In genomic region chr14:75295061-75295461, GRCh38 we compare ENCODE assay signal across 9 cellular contexts. TPM values are rescaled to one million over a fixed set of nuclear protein-coding genes. Genes with fewer than 3 reads are reported as not detected.
DNase-seq lines count a peak whose midpoint lies in the region; ATAC-seq, FAIRE-seq and TF ChIP-seq lines count a peak whose summit lies in the region.
"Had no signal": no experiment of that assay in that cellular context is flagged by ENCODE, and none has a peak within 500 bp of the region (broad histone marks: within the 10 kb centered on the region; RNA-seq: fewer than 3 reads in every experiment).

No MANE protein-coding gene starts in this region.

- no peaks in the 10 kb centered on the region for H4K20me1 ChIP-seq in keratinocyte (ENCODE audit: control insufficient read depth, extremely low read depth, insufficient read depth, low read length)

- peak; percentile 48 for DNase-seq in DMS 273 (lab: John Stamatoyannopoulos, UW; ENCODE audit: unreplicated experiment)
- no peak for DNase-seq in DMS 273 treated with DMSO at 0.1 percent for 48 hours (lab: John Stamatoyannopoulos, UW)
- DNase-seq in NT2/D1 (ENCODE audit: low read depth, low spot score) = no peak
- peak; percentile 50 to 92 for DNase-seq in cardiac fibroblast (ENCODE audit: low read depth in 2 of 2)
- no peak for DNase-seq in keratinocyte (ENCODE audit: low read depth, low spot score)

- TF ChIP-seq CTCF in cardiac fibroblast (IDR thresholded peaks at IDR 0.05; ENCODE audit: low read depth, low read length) = no peak
- no peak for TF ChIP-seq CTCF in keratinocyte (optimal IDR thresholded peaks at IDR 0.05 in 1 of 3, IDR thresholded peaks at IDR 0.05 in 1 of 3, conservative IDR thresholded peaks at IDR 0.05 in 1 of 3; ENCODE audit: extremely low read depth in 1 of 3, insufficient read depth in 2 of 3, low read length in 3 of 3)

- peak overlapping the region; percentile 76 for H3K9ac ChIP-seq in NT2/D1 (ENCODE audit: insufficient read length, low read depth)
- peak overlapping the region; percentile 98 for H3K9ac ChIP-seq in keratinocyte (ENCODE audit: control insufficient read depth, extremely low read depth, insufficient read depth, low read length)
- H3K9ac ChIP-seq in skeletal muscle tissue (ENCODE audit: low read depth in 1 of 3, low read length in 3 of 3) = peak overlapping the region; percentile 78 to 81 (median 79)

- H3K4me1 ChIP-seq in NT2/D1 (ENCODE audit: insufficient read depth, insufficient read length) = no peaks in the 10 kb centered on the region
- peaks cover 29% of the 10 kb centered on the region for H3K4me1 ChIP-seq in keratinocyte (ENCODE audit: control insufficient read depth, extremely low read depth, insufficient read depth, low read length)
- H3K4me1 ChIP-seq in skeletal muscle tissue (ENCODE audit: control insufficient read depth in 3 of 3, insufficient read depth in 3 of 3, low read length in 3 of 3) = peaks cover 19 to 32% (median 19%) of the 10 kb centered on the region in 3 donors

- no peaks in the 10 kb centered on the region for H3K36me3 ChIP-seq in NT2/D1 (ENCODE audit: insufficient read depth, insufficient read length, low read length)
- H3K36me3 ChIP-seq in keratinocyte (ENCODE audit: control insufficient read depth in 2 of 2, extremely low read depth in 1 of 2, insufficient read depth in 2 of 2, low read length in 2 of 2) = no peaks in the 10 kb centered on the region
- no peaks in the 10 kb centered on the region for H3K36me3 ChIP-seq in skeletal muscle tissue (ENCODE audit: control insufficient read depth in 3 of 3, insufficient read depth in 3 of 3, low read length in 3 of 3)

- no peaks in the 10 kb centered on the region for H3K9me1 ChIP-seq in keratinocyte (ENCODE audit: control insufficient read depth, extremely low read depth, insufficient read depth, low read length)

- H3K27me3 ChIP-seq in NT2/D1 (ENCODE audit: insufficient read depth, insufficient read length) (no peaks in the 10 kb centered on the region), keratinocyte (ENCODE audit: control insufficient read depth, extremely low read depth, insufficient read depth, low read length) (no peaks in the 10 kb centered on the region), skeletal muscle tissue (ENCODE audit: control insufficient read depth in 3 of 3, insufficient read depth in 3 of 3, low read length in 3 of 3) (no peaks in the 10 kb centered on the region)

- peak overlapping the region; percentile 86 for H2AFZ ChIP-seq in keratinocyte (ENCODE audit: control insufficient read depth, low read length)

- H3K9me3 ChIP-seq in NT2/D1 (ENCODE audit: insufficient read depth, low read length) (no peaks in the 10 kb centered on the region), keratinocyte (ENCODE audit: control insufficient read depth, low read depth, low read length) (no peaks in the 10 kb centered on the region), skeletal muscle tissue (ENCODE audit: control insufficient read depth in 3 of 3, low read length in 3 of 3) (no peaks in the 10 kb centered on the region)

- no peaks in the 10 kb centered on the region for H3K79me2 ChIP-seq in keratinocyte (ENCODE audit: control insufficient read depth, insufficient read depth, low read length)

- dilution Hi-C loops in keratinocyte (cut with MboI; ENCODE audit: extremely low pct_ligation_motif_present, low sequenced_read_pairs) = no loop called here

- no peak for FAIRE-seq in keratinocyte (lab: Jason Lieb, UNC)
- FAIRE-seq: A204.1 had no signal

- H3K4me3 ChIP-seq in NT2/D1 (ENCODE audit: insufficient read length, low read depth) (peak overlapping the region; percentile 39), cardiac fibroblast (replicated peaks in 1 of 2; ENCODE audit: low read depth in 2 of 2, low read length in 2 of 2) (peak overlapping the region; percentile 61 to 71), keratinocyte (ENCODE audit: control insufficient read depth in 2 of 3, extremely low read depth in 1 of 3, insufficient read depth in 2 of 3, low read depth in 1 of 3, low read length in 3 of 3) (peak overlapping the region; percentile 60 to 83 (median 63)), skeletal muscle tissue (ENCODE audit: low read length in 3 of 3) (peak overlapping the region; percentile 78 to 89 (median 83))

- H3K27ac ChIP-seq in keratinocyte (ENCODE audit: control insufficient read depth, insufficient read depth, low read length) = peak overlapping the region; percentile 93
- H3K27ac ChIP-seq in skeletal muscle tissue (ENCODE audit: low read depth, low read length) = peak overlapping the region; percentile 94

- peak overlapping the region; percentile 99 for H3K4me2 ChIP-seq in keratinocyte (ENCODE audit: control insufficient read depth, extremely low read depth, insufficient read depth, low read depth, low read length)

- ATAC-seq in GM19351 (IDR thresholded peaks at IDR 0.05; ENCODE audit: unreplicated experiment) = no peak
- no peak for ATAC-seq in HG02678 (IDR thresholded peaks at IDR 0.05; ENCODE audit: unreplicated experiment)

RNA-seq across cellular contexts. Expression of gene FOS, which starts 16.4 kb away (rescaled TPM):
- 29.2 to 141 TPM (median 121 TPM) in 3 replicates for polyA plus RNA-seq in keratinocyte
- polyA plus RNA-seq in keratinocyte (2011; ENCODE audit: low read depth) = 203 TPM
- 59.7 and 69.9 TPM in 2 replicates for polyA plus RNA-seq in keratinocyte (2011; cell fraction: cytosol; rRNA removed)
- polyA plus RNA-seq in keratinocyte (2011; cell fraction: nucleus; rRNA removed) = 468 and 530 TPM in 2 replicates
- 11.9 and 76.3 TPM in 2 replicates for polyA plus RNA-seq in keratinocyte (2012; ENCODE audit: low replicate concordance)
- 33.5 to 179 TPM (median 146 TPM) in 3 replicates for polyA minus RNA-seq in keratinocyte
- 174 TPM for polyA minus RNA-seq in keratinocyte (2011; cell fraction: cytosol; rRNA and poly(A)+ RNA removed)
- polyA minus RNA-seq in keratinocyte (2011; cell fraction: nucleus; rRNA and poly(A)+ RNA removed) = 415 and 474 TPM in 2 replicates
- 134 TPM for total RNA-seq in skeletal muscle tissue

Comparison
In these comparisons a context has a peak if more than half of its experiments do, and no peak if none do; other contexts are left out.
1. DNase-seq: peak in DMS 273 (single experiment) and cardiac fibroblast (2 of 2); none in DMS 273 treated with DMSO at 0.1 percent for 48 hours (single experiment), NT2/D1 (single experiment) and keratinocyte (single experiment).
2. Peak in every context shown above with its lines, with median percentiles within 50 percentile points of each other: H3K4me3 ChIP-seq and H3K9ac ChIP-seq.